ENCODE assay signal across 10 cellular contexts in the genomic region with DNA sequence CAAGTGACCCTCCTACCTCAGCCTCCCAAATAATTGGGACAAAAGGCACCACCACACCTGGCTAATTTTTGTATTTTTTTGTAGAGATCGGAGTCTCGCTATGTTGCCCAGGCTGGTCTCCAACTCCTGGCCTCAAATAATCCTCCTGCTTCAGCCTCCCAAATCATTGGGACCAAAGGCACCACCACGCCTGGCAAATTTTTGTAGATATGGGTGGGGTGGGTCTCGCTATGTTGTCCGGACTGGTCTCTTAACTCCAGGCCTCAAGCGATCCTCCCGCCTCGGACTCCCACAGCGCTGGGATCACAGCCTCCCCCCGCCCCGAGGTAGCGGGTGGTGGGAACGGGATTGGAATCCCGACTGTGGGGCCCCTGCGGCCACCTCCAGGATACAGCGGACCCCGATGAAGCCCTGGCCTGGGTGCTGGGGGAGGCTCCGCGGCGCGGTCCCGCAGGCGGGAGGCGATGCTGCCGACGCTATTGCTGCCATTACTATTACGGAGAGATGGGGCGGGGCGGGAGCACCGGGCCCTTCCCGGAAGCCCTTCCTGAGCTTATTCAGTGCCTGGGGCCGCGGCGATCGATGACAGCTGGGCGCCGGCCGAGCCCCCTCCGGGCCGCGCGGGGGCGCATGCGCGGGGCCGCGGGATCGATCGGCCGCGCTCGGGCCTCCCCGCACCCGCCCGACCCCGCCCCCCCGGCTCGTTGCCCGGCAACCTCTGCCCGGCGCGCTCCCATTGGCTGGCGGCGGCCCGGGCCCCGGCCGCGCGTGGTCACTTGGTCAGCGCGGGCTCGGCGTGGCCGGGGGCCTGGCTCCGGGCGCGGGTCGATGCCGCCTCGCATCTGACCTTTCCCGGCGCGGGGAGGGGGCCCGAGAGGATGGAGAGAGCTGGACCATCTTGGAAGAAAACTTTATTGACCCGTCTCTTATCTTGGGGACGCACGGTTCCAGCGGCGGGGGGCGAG.
A peak's percentile ranks its signal among the peaks of the same experiment; 100 is the strongest.
DNase-seq lines count a peak whose midpoint lies in the region; ATAC-seq and TF ChIP-seq lines count a peak whose summit lies in the region.
"Had no signal": no experiment of that assay in that cellular context is flagged by ENCODE, and none has a peak within 500 bp of the region (broad histone marks: within the 10 kb centered on the region; RNA-seq: fewer than 3 reads in every experiment).

No MANE protein-coding gene starts in this region.

- DNase-seq in NCI-H1417 (lab: John Stamatoyannopoulos, UW) (peak; percentile 56 to 81 (median 72)), NCI-H1417 treated with DMSO at 0.1 percent for 48 hours (lab: John Stamatoyannopoulos, UW) (no peak), NCI-H748 (lab: John Stamatoyannopoulos, UW; ENCODE audit: unreplicated experiment) (peak; percentile 71), anterior cingulate cortex (lab: John Stamatoyannopoulos, UW) (peak in 53 of 58 donors; percentile 1 to 78 (median 48)), hippocampal formation (lab: John Stamatoyannopoulos, UW) (peak; percentile 28 to 55), retinal pigment epithelial cell (ENCODE audit: low read depth) (no peak), NOMO-1 treated with DMSO at 0.1 percent for 48 hours (lab: John Stamatoyannopoulos, UW; ENCODE audit: unreplicated experiment) (no peak)

- ATAC-seq in HG03460 (IDR thresholded peaks at IDR 0.05; ENCODE audit: unreplicated experiment): no peak

- TF ChIP-seq CTCF in retinal pigment epithelial cell (conservative IDR thresholded peaks at IDR 0.05; ENCODE audit: low read depth, low read length): no peak

- H3K4me3 ChIP-seq in retinal pigment epithelial cell (ENCODE audit: low read length): peak overlapping the region; percentile 46
- H3K4me3 ChIP-seq: BLaER1 treated with 17β-estradiol and CSF1 and Interleukin-3, amounts not matched to agents 10 nM and 100 nM; thyroid gland had no signal

Comparison
In these comparisons a context has a peak if more than half of its experiments do, and no peak if none do; other contexts are left out.
1. DNase-seq: peak in NCI-H1417 (3 of 3), NCI-H748 (single experiment), anterior cingulate cortex (53 of 58) and hippocampal formation (2 of 2); none in NCI-H1417 treated with DMSO at 0.1 percent for 48 hours (single experiment), retinal pigment epithelial cell (single experiment) and NOMO-1 treated with DMSO at 0.1 percent for 48 hours (single experiment).